In the genomic region with DNA sequence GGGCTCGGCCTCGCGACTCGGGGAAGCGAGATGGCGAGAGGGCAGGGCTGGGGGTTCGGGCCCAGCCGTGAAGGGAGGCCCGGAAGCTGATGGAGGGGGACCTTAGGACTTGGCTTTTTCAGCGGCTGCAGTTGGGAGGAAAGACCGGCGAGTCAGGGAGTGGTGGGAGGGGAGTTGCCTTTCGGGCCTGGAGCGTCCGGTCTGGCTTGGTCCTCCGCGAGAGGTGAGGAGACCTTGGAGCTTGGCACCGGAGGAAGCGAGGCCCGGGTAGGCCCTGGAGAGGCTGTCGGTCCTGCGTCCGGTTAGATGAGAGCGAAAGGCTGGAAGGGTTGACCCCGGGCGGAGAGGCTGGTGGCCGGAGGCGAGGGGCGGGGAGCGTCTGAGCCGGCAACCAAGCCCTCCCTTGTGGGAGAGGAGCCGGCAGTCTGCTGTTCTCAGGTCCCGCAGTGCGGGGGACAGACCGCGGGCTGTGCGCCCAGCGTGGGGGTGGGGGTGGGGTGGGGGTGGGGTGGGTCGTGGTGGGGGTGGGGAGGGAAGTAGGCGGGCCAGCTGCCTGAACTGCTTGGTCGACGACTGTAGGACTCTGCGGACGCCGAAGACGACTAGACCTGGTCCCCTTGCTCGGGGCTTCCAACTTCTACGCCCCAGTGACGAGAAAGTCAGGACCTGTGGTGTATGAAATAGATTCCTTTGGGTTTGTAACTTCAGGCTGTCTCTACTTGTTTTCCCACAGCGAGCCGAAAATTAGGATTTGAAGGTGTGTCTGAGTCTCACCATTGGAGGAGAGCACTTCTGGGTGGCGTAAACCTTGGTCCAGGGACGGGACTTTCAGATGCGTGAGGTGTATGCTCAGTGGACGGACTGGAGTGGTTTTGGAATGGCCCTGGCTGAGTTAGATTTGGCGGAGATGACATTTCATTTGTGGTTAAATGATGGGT, we compare ENCODE assay signal across 8 cellular contexts. TPM values are rescaled to one million over a fixed set of nuclear protein-coding genes. Genes with fewer than 3 reads are reported as not detected.
DNase-seq lines count a peak whose midpoint lies in the region; ATAC-seq and TF ChIP-seq lines count a peak whose summit lies in the region.

No MANE protein-coding gene starts in this region.

- H2AFZ ChIP-seq in KMS-11 (ENCODE audit: low read depth): peak overlapping the region; percentile 100

- TSS peak; percentile 38 for BruUV-seq in Caco-2 (replicated peaks; lab: Mats Ljungman, UMichigan)

- H3K4me1 ChIP-seq in Caco-2 (peaks cover 16% of the 10 kb centered on the region), KMS-11 (ENCODE audit: low read depth, poor library complexity, severe bottlenecking) (peaks cover 35% of the 10 kb centered on the region), stomach (peaks cover 17 to 55% (median 37%) of the 10 kb centered on the region in 4 donors)

- no peaks in the 10 kb centered on the region for H3K27me3 ChIP-seq in Caco-2 (replicated peaks; ENCODE audit: control insufficient read depth, insufficient read depth, low read length)
- H3K27me3 ChIP-seq in KMS-11 (ENCODE audit: insufficient read depth, low read depth): no peaks in the 10 kb centered on the region
- H3K27me3 ChIP-seq in stomach: no peaks in the 10 kb centered on the region

- no peak for TF ChIP-seq EP300 in stomach (IDR thresholded peaks at IDR 0.05)

- peak overlapping the region; percentile 94 for H3K9ac ChIP-seq in KMS-11

- no peaks in the 10 kb centered on the region for H3K36me3 ChIP-seq in Caco-2 (ENCODE audit: control insufficient read depth, insufficient read depth, low read length)
- H3K36me3 ChIP-seq in KMS-11 (ENCODE audit: insufficient read depth): no peaks in the 10 kb centered on the region
- H3K36me3 ChIP-seq in stomach: peaks cover 0 to 9% (median 6%) of the 10 kb centered on the region in 4 donors

- H3K4me2 ChIP-seq in KMS-11: peak overlapping the region; percentile 65

- H3K36me3 Mint-ChIP-seq in Caco-2 (ENCODE audit: insufficient read depth, unreplicated experiment) (peaks cover 31% of the 10 kb centered on the region), naive B cell (no peaks in the 10 kb centered on the region)

- peaks cover 56% of the 10 kb centered on the region for H3K79me2 ChIP-seq in KMS-11 (ENCODE audit: insufficient read depth, low read depth)

- H3K4me1 Mint-ChIP-seq in Caco-2 (ENCODE audit: low read depth, unreplicated experiment): peaks cover 30% of the 10 kb centered on the region
- peaks cover 38 to 45% (median 40%) of the 10 kb centered on the region in 3 donors for H3K4me1 Mint-ChIP-seq in naive B cell

- peak; percentile 14 for ATAC-seq in GM21447 (IDR thresholded peaks at IDR 0.05; ENCODE audit: unreplicated experiment)
- peak; percentile 21 for ATAC-seq in esophagus mucosa
- ATAC-seq in naive B cell (ENCODE audit: low read depth in 2 of 2): peak; percentile 0

- WGBS in stomach, 5 donors: 0 to 2% (median 1%) methylated on average over 30 to 56 of the region's 56 CpGs

- H3K9me3 ChIP-seq in Caco-2 (no peaks in the 10 kb centered on the region), stomach (no peaks in the 10 kb centered on the region)

- H3K27me3 Mint-ChIP-seq in Caco-2 (ENCODE audit: insufficient read depth, unreplicated experiment) (no peaks in the 10 kb centered on the region), naive B cell (no peaks in the 10 kb centered on the region)

- no peak for TF ChIP-seq POLR2A in stomach (IDR thresholded peaks at IDR 0.05)

- intact Hi-C loops in Caco-2 (cut with micrococcal nuclease; ENCODE audit: unreplicated experiment) (loop anchor here (1.0 to 10.0 kb wide), 4 partner anchors 29 to 293 kb away; a partner anchor contains a TSS), stomach (cut with DNase I; ENCODE audit: low total_unique reads) (no loop called here)

- peaks cover 36% of the 10 kb centered on the region for H4K20me1 ChIP-seq in KMS-11 (ENCODE audit: insufficient read depth)

- peak overlapping the region; percentile 100 for H3K4me3 ChIP-seq in Caco-2 (ENCODE audit: low read depth, low read length)
- peak overlapping the region; percentile 23 for H3K4me3 ChIP-seq in KMS-11 (IDR thresholded peaks at IDR 0.05; ENCODE audit: insufficient read depth, low read depth, low read length)
- H3K4me3 ChIP-seq in stomach: peak overlapping the region; percentile 92 to 100 (median 98)

- CTCF ChIA-PET in Caco-2 (lab: Charles Lee): no interaction called here

- peak overlapping the region; percentile 82 for H3K4me3 Mint-ChIP-seq in Caco-2 (ENCODE audit: unreplicated experiment)
- H3K4me3 Mint-ChIP-seq in naive B cell: peak overlapping the region; percentile 88 to 96 (median 94)

- H3K27ac ChIP-seq in KMS-11 (peak overlapping the region; percentile 91), stomach (peak overlapping the region; percentile 94 to 99 (median 99))

- peak overlapping the region; percentile 78 for H3K27ac Mint-ChIP-seq in Caco-2 (ENCODE audit: unreplicated experiment)
- peak overlapping the region; percentile 95 to 99 (median 96) for H3K27ac Mint-ChIP-seq in naive B cell

- TF ChIP-seq CTCF in Caco-2 (IDR thresholded peaks at IDR 0.05; ENCODE audit: insufficient read depth in 1 of 2, low read depth in 1 of 2, low read length in 1 of 2, severe bottlenecking in 1 of 2, unreplicated experiment in 1 of 2): no peak
- no peak for TF ChIP-seq CTCF in KMS-11 (conservative IDR thresholded peaks at IDR 0.05; ENCODE audit: low read depth, low read length)
- TF ChIP-seq CTCF in stomach (IDR thresholded peaks at IDR 0.05): no peak

- POLR2A ChIA-PET in Caco-2 (lab: Charles Lee): no interaction called here

- H3K9me3 Mint-ChIP-seq in Caco-2 (ENCODE audit: unreplicated experiment) (no peaks in the 10 kb centered on the region), naive B cell (peaks cover 0 to 2% (median 0%) of the 10 kb centered on the region in 7 donors)

- DNase-seq in Caco-2 (peak; percentile 64 to 65), naive B cell (peak; percentile 1), stomach (peak; percentile 44), NCI-H1436 (lab: John Stamatoyannopoulos, UW) (no peak)
- DNase-seq in activated CD8-positive, alpha-beta memory T cell treated with anti-CD3 and anti-CD28 coated beads for 48 hours (ENCODE audit: low read depth in 2 of 3, low spot score in 2 of 3): peak; percentile 20 to 26 (median 26)

RNA-seq across cellular contexts. Expression of a gene that starts 1.0 kb away (rescaled TPM):
- total RNA-seq in Caco-2 (2022) (96.7 and 100 TPM in 2 replicates), esophagus mucosa (54.2 TPM), stomach (100 to 1,000 TPM in 2 of 5 donors, 10 to 100 TPM in 3; 62.3 to 361 (median 74.5) TPM)
- polyA plus RNA-seq in naive B cell (ENCODE audit: low read depth in 6 of 6) (10 to 100 TPM; 16.3 to 47.1 (median 35.8) TPM), stomach (10 to 100 TPM in 1 of 3 donors, 1 to 10 TPM in 2; 7.7 to 12.6 (median 7.9) TPM)

Comparison
In these comparisons a context has a peak if more than half of its experiments do, and no peak if none do; other contexts are left out.
1. H3K4me3 ChIP-seq: peak in every context shown above with its lines; median percentile 100 in Caco-2; 98 in stomach; 23 in KMS-11.